Comparison of ENCODE assay signal across 8 cellular contexts in genomic region chr12:69534389-69534822, GRCh38. TPM values are rescaled to one million over a fixed set of nuclear protein-coding genes. Genes with fewer than 3 reads are reported as not detected.
DNase-seq lines count a peak whose midpoint lies in the region; ATAC-seq, FAIRE-seq and TF ChIP-seq lines count a peak whose summit lies in the region.

No MANE protein-coding gene starts in this region.

- H3K9me3 ChIP-seq in MG63, result no peaks in the 10 kb centered on the region
- H3K9me3 ChIP-seq in heart right ventricle, result no peaks in the 10 kb centered on the region
- no peaks in the 10 kb centered on the region for H3K9me3 ChIP-seq in CD8-positive, alpha-beta memory T cell (ENCODE audit: low read length)

- DNase-seq in GM12891 (ENCODE audit: insufficient read length, low spot score) (no peak), GOT3 (lab: John Stamatoyannopoulos, UW) (peak; percentile 98), MG63 (peak; percentile 85), amniotic epithelial cell (ENCODE audit: low read depth) (peak; percentile 99), heart right ventricle (peak in 1 of 2 donors; percentile 74), pons (ENCODE audit: low spot score) (peak; percentile 86), GM19238 (ENCODE audit: insufficient read length, low spot score) (no peak)
- DNase-seq in CD8-positive, alpha-beta memory T cell, result no peak

- H3K4me3 Mint-ChIP-seq in CD8-positive, alpha-beta memory T cell, result no peak overlapping the region

- no peak for TF ChIP-seq POLR2A in GM12891 (IDR thresholded peaks at IDR 0.05; ENCODE audit: low read depth, low read length)

- H3K36me3 ChIP-seq in MG63 (peaks cover 13% of the 10 kb centered on the region), heart right ventricle (peaks cover 0 to 31% (median 0%) of the 10 kb centered on the region in 9 donors)
- no peaks in the 10 kb centered on the region for H3K36me3 ChIP-seq in CD8-positive, alpha-beta memory T cell (ENCODE audit: insufficient read depth, low read length)

- peaks cover 0 to 24% (median 16%) of the 10 kb centered on the region in 9 donors for H3K4me1 ChIP-seq in heart right ventricle
- H3K4me1 ChIP-seq in CD8-positive, alpha-beta memory T cell (ENCODE audit: insufficient read depth, low read length), result no peaks in the 10 kb centered on the region

- no peaks in the 10 kb centered on the region for H3K27me3 Mint-ChIP-seq in CD8-positive, alpha-beta memory T cell

- peaks cover 18 to 37% (median 22%) of the 10 kb centered on the region in 3 donors for H3K4me1 Mint-ChIP-seq in CD8-positive, alpha-beta memory T cell

- H3K27me3 ChIP-seq in MG63, result no peaks in the 10 kb centered on the region
- no peaks in the 10 kb centered on the region for H3K27me3 ChIP-seq in heart right ventricle
- no peaks in the 10 kb centered on the region for H3K27me3 ChIP-seq in CD8-positive, alpha-beta memory T cell (ENCODE audit: insufficient read depth, low read length, poor library complexity, severe bottlenecking)

- no peak for TF ChIP-seq CTCF in heart right ventricle (IDR thresholded peaks at IDR 0.05)

- peaks cover 4 to 31% (median 7%) of the 10 kb centered on the region in 3 donors for H3K36me3 Mint-ChIP-seq in CD8-positive, alpha-beta memory T cell

- intact Hi-C loops in heart right ventricle (cut with DNase I), result no loop called here

- H3K27ac Mint-ChIP-seq in CD8-positive, alpha-beta memory T cell, result peak overlapping the region in 2 of 8 donors; percentile 37 to 80

- no peaks in the 10 kb centered on the region for H3K9me3 Mint-ChIP-seq in CD8-positive, alpha-beta memory T cell

- peak; percentile 91 for FAIRE-seq in GM12891 (lab: Jason Lieb, UNC)

- ATAC-seq in heart right ventricle, result peak; percentile 72 to 100 (median 96)

- CTCF ChIA-PET in CD8-positive, alpha-beta memory T cell (lab: Charles Lee), result no interaction called here

- peak overlapping the region in 8 of 10 donors; percentile 15 to 74 (median 41) for H3K27ac ChIP-seq in heart right ventricle
- no peak overlapping the region for H3K27ac ChIP-seq in CD8-positive, alpha-beta memory T cell (ENCODE audit: low read depth, low read length)

- WGBS in heart right ventricle, 2 donors, result 27 to 29% methylated on average over 3 of the region's 3 CpGs

- POLR2A ChIA-PET in CD8-positive, alpha-beta memory T cell (lab: Charles Lee), result no interaction called here

- H3K4me3 ChIP-seq in MG63 (no peak overlapping the region), heart right ventricle (no peak overlapping the region)
- no peak overlapping the region for H3K4me3 ChIP-seq in CD8-positive, alpha-beta memory T cell (ENCODE audit: low read length)

TF ChIP-seq in GM12891, 5 proteins besides CTCF, POLR2A, EP300 and RAD21:
- TF ChIP-seq TAF1 (IDR thresholded peaks at IDR 0.05; ENCODE audit: low read depth, low read length), result no peak
- peak; percentile 78 for TF ChIP-seq POU2F2 (IDR thresholded peaks at IDR 0.05; ENCODE audit: low read depth, low read length)

RNA-seq across cellular contexts. Expression of gene CCT2, which starts 50.9 kb away (rescaled TPM):
- 193 TPM for polyA plus RNA-seq in GM12891 (2012; ENCODE audit: low read depth, missing spikeins)
- total RNA-seq in MG63 (2014; rRNA removed; shearing (Covaris generic); ENCODE audit: low replicate concordance), result 533 and 548 TPM in 2 replicates
- 100 to 1,000 TPM in 2 of 10 donors, 10 to 100 TPM in 8; 61.3 to 115 (median 84.6) TPM for total RNA-seq in heart right ventricle
- 100 to 1,000 TPM in 1 of 2 donors, 10 to 100 TPM in 1; 41.3 to 190 TPM for polyA plus RNA-seq in heart right ventricle
- total RNA-seq in CD8-positive, alpha-beta memory T cell, result 100 to 1,000 TPM; 411 to 415 TPM
- polyA plus RNA-seq in CD8-positive, alpha-beta memory T cell, result 141 TPM

Comparison
In these comparisons a context has a peak if more than half of its experiments do, and no peak if none do; other contexts are left out.
1. DNase-seq: peak in GOT3 (single experiment), MG63 (single experiment), amniotic epithelial cell (single experiment) and pons (single experiment); none in GM12891 (single experiment), CD8-positive, alpha-beta memory T cell (0 of 5) and GM19238 (single experiment).